ENCODE assay signal across 29 cellular contexts in genomic region chr3:89038864-89039263, GRCh38.
"Had no signal": no experiment of that assay in that cellular context is flagged by ENCODE, and none has a peak within 500 bp of the region (broad histone marks: within the 10 kb centered on the region; RNA-seq: fewer than 3 reads in every experiment).

No MANE protein-coding gene starts in this region.

- H3K4me3 ChIP-seq: SJSA1 had no signal

- H3K27me3 ChIP-seq: SJSA1 had no signal

- H3K9me3 ChIP-seq: SJSA1, SK-N-SH had no signal

- DNase-seq: activated B cell treated with CpG ODN at 0.5 μM for 24 hours; activated CD4-positive, alpha-beta memory T cell treated with anti-CD3 and anti-CD28 coated beads for 36 hours; activated CD4-positive, alpha-beta T cell treated with anti-CD3 and anti-CD28 coated beads for 4 hours; activated CD4-positive, alpha-beta T cell treated with anti-CD3 and anti-CD28 coated beads, Interleukin-2, amount 50 U/mL, for 1 hour; activated CD4-positive, CD25-positive, alpha-beta regulatory T cell treated with anti-CD3 and anti-CD28 coated beads, Interleukin-2, amount 50 U/mL, for 72 hours; activated CD8-positive, alpha-beta memory T cell treated with anti-CD3 and anti-CD28 coated beads, Interleukin-2, amount 50 U/mL, for 4 hours; activated gamma-delta T cell treated with Interleukin-2 at 50 U/mL for 16 hours; activated naive CD4-positive, alpha-beta T cell treated with anti-CD3 and anti-CD28 coated beads for 36 hours; activated T-cell treated with anti-CD3 and anti-CD28 coated beads for 4 hours; activated T-cell treated with anti-CD3 and anti-CD28 coated beads, Interleukin-2, amount 50 U/mL, for 4 hours; anterior cingulate cortex; caudate nucleus; cerebellar nuclear complex; Karpas-422; NCI-H1105; NCI-H1417 treated with DMSO at 0.1 percent for 48 hours; NCI-H187 treated with DMSO at 0.1 percent for 48 hours; NCI-H2081 treated with DMSO at 0.1 percent for 48 hours; NCI-H345; NCI-H524 treated with DMSO at 0.1 percent for 48 hours; SHP77 treated with DMSO at 0.1 percent for 48 hours; SK-N-SH; T-cell; T-helper 17 cell had no signal

- H3K9ac ChIP-seq: SK-N-SH had no signal

- H3K27ac ChIP-seq: SJSA1, VCaP had no signal

- H3K4me1 ChIP-seq: SJSA1 had no signal

- H3K4me2 ChIP-seq: SK-N-SH had no signal

- ATAC-seq: activated naive CD4-positive, alpha-beta T cell treated with anti-CD3 and anti-CD28 coated beads, Interleukin-2, amount 50 U/mL, for 72 hours; activated T-cell treated with anti-CD3 and anti-CD28 coated beads, Interleukin-2, amount 50 U/mL, for 4 hours; Panc1; T-cell; T-helper 17 cell had no signal

- H3K36me3 ChIP-seq: SJSA1 had no signal

- FAIRE-seq: bronchial epithelial cell had no signal
